In the genomic region with DNA sequence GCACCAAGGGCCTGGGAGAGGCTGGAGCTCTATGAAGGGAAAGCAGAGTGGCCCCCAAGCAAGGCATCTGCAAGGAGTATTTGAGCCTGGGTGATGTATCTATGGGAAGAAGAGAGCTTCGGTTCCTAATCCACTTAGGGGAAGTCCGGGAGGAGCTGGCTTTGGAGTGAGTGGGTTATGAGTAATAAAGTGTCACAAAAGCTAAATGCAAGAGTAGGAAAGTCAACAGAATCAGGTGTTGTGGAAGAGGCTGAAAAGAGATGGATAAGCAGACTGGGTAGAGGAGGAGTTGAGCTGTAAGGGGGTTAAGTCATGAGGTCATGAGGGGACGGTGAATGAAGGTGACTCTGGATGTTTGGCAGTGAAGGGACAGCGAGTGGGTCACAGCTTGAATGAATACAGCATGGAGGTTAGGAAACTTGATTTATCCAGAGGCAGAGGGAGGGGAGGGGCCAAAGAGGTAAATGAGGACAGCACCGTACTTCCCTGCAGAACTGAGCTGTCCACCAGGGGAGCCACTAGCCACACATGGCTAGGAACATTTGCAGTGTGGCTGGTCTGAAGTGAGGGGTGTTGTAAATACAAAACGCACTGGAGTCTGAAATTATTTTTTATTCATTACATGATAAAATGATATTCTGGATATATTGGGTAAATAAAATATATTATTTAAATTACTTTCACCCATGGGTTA, we compare ENCODE assay signal across 3 cellular contexts.
TF ChIP-seq lines count a peak whose summit lies in the region.

No MANE protein-coding gene starts in this region.

TF ChIP-seq in IMR-90, 13 proteins besides CTCF, POLR2A, EP300 and RAD21 (continued from another document):
- TF ChIP-seq NFE2L2 (IDR thresholded peaks at IDR 0.05; ENCODE audit: low read depth, low read length) (no peak), BHLHE40 (IDR thresholded peaks at IDR 0.05; ENCODE audit: low read depth, low read length) (no peak), SMC3 (IDR thresholded peaks at IDR 0.05; ENCODE audit: low read depth, low read length) (no peak), RCOR1 (IDR thresholded peaks at IDR 0.05; ENCODE audit: insufficient replicate concordance, low read length) (no peak), MAFK (IDR thresholded peaks at IDR 0.05; ENCODE audit: low read depth, low read length) (no peak), CEBPB (IDR thresholded peaks at IDR 0.05; ENCODE audit: low read depth, low read length) (no peak), FOS (IDR thresholded peaks at IDR 0.05; ENCODE audit: low read depth, low read length) (no peak), MXI1 (IDR thresholded peaks at IDR 0.05; ENCODE audit: borderline replicate concordance, low read depth, low read length) (no peak), CHD1 (IDR thresholded peaks at IDR 0.05; ENCODE audit: low read depth, low read length) (no peak), MAZ (IDR thresholded peaks at IDR 0.05; ENCODE audit: borderline replicate concordance, low read depth, low read length) (no peak)
- TF ChIP-seq, protein P1, sequence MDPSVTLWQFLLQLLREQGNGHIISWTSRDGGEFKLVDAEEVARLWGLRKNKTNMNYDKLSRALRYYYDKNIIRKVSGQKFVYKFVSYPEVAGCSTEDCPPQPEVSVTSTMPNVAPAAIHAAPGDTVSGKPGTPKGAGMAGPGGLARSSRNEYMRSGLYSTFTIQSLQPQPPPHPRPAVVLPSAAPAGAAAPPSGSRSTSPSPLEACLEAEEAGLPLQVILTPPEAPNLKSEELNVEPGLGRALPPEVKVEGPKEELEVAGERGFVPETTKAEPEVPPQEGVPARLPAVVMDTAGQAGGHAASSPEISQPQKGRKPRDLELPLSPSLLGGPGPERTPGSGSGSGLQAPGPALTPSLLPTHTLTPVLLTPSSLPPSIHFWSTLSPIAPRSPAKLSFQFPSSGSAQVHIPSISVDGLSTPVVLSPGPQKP (IDR thresholded peaks at IDR 0.05; ENCODE audit: borderline replicate concordance, low read depth, low read length) = no peak
- TF ChIP-seq, protein P2, sequence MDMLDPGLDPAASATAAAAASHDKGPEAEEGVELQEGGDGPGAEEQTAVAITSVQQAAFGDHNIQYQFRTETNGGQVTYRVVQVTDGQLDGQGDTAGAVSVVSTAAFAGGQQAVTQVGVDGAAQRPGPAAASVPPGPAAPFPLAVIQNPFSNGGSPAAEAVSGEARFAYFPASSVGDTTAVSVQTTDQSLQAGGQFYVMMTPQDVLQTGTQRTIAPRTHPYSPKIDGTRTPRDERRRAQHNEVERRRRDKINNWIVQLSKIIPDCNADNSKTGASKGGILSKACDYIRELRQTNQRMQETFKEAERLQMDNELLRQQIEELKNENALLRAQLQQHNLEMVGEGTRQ (IDR thresholded peaks at IDR 0.05; ENCODE audit: low read depth, low read length) = no peak

TF ChIP-seq in GM12878, 131 proteins besides CTCF, POLR2A, EP300 and RAD21:
- TF ChIP-seq, protein P3, sequence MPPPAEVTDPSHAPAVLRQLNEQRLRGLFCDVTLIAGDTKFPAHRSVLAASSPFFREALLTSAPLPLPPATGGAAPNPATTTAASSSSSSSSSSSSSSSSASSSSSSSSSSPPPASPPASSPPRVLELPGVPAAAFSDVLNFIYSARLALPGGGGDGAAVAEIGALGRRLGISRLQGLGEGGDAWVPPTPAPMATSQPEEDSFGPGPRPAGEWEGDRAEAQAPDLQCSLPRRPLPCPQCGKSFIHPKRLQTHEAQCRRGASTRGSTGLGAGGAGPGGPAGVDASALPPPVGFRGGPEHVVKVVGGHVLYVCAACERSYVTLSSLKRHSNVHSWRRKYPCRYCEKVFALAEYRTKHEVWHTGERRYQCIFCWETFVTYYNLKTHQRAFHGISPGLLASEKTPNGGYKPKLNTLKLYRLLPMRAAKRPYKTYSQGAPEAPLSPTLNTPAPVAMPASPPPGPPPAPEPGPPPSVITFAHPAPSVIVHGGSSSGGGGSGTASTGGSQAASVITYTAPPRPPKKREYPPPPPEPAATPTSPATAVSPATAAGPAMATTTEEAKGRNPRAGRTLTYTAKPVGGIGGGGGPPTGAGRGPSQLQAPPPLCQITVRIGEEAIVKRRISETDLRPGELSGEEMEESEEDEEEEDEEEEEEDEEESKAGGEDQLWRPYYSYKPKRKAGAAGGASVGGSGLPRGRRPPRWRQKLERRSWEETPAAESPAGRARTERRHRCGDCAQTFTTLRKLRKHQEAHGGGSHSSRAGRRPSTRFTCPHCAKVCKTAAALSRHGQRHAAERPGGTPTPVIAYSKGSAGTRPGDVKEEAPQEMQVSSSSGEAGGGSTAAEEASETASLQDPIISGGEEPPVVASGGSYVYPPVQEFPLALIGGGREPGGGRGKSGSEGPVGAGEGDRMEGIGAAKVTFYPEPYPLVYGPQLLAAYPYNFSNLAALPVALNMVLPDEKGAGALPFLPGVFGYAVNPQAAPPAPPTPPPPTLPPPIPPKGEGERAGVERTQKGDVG (CRISPR knock-in tag; IDR thresholded peaks at IDR 0.05) = no peak
- TF ChIP-seq BCL11A (IDR thresholded peaks at IDR 0.05; ENCODE audit: low read depth, low read length) = no peak
- TF ChIP-seq MTA2 (IDR thresholded peaks at IDR 0.05; ENCODE audit: low read depth) = no peak
- no peak for TF ChIP-seq MTA3 (IDR thresholded peaks at IDR 0.05; ENCODE audit: borderline replicate concordance, low read length)
- TF ChIP-seq CREM (IDR thresholded peaks at IDR 0.05; ENCODE audit: low read depth) = no peak
- TF ChIP-seq HDAC2 (IDR thresholded peaks at IDR 0.05) = no peak
TF ChIP-seq in GM12878: peak in this region for 0.

TF ChIP-seq in GM12891, 5 proteins besides CTCF, POLR2A, EP300 and RAD21 (continued from another document):
- TF ChIP-seq POU2F2 (IDR thresholded peaks at IDR 0.05; ENCODE audit: low read depth, low read length) = no peak
